11 cellular contexts compared by ENCODE assay signal in genomic region chr1:169138866-169139670, GRCh38. TPM values are rescaled to one million over a fixed set of nuclear protein-coding genes. Genes with fewer than 3 reads are reported as not detected.
DNase-seq lines count a peak whose midpoint lies in the region; ATAC-seq, FAIRE-seq and TF ChIP-seq lines count a peak whose summit lies in the region.
"Had no signal": no experiment of that assay in that cellular context is flagged by ENCODE, and none has a peak within 500 bp of the region (broad histone marks: within the 10 kb centered on the region; RNA-seq: fewer than 3 reads in every experiment).

No MANE protein-coding gene starts in this region.

- H4K20me1 ChIP-seq in GM12878 (ENCODE audit: control insufficient read depth, insufficient read depth), result no peaks in the 10 kb centered on the region

- H3K36me3 ChIP-seq in GM12878 (ENCODE audit: control insufficient read depth in 2 of 2, insufficient read depth in 2 of 2, low read length in 1 of 2), result no peaks in the 10 kb centered on the region
- H3K36me3 ChIP-seq in testis (ENCODE audit: low read depth, missing control alignments), result no peaks in the 10 kb centered on the region
- H3K36me3 ChIP-seq: thoracic aorta had no signal

- no peaks in the 10 kb centered on the region for H3K79me2 ChIP-seq in GM12878 (ENCODE audit: control insufficient read depth, insufficient read depth, low read length)

- in situ Hi-C loops in GM12878 (cut with MboI), result no loop called here

- TF ChIP-seq POLR2A in GM12878 (IDR thresholded peaks at IDR 0.05; ENCODE audit: low read depth, low read length) (no peak), testis (IDR thresholded peaks at IDR 0.05) (no peak)

- POLR2A ChIA-PET in GM12878 (lab: Charles Lee), result interaction anchor here (1.0 to 1.5 kb wide), 2 partner anchors 9 to 114 kb away, joined by 3 read pairs; no protein-coding TSS in a partner anchor

- DNase-seq in GM12878 (ENCODE audit: low read depth, low spot score) (peak; percentile 55), DMS153 treated with DMSO at 0.1 percent for 48 hours (lab: John Stamatoyannopoulos, UW; ENCODE audit: unreplicated experiment) (no peak), testis (no peak), superior temporal gyrus (ENCODE audit: extremely low spot score) (no peak), glutamatergic neuron (no peak)
- DNase-seq: EL, left cardiac atrium had no signal

- no peak for TF ChIP-seq RAD21 in GM12878 (IDR thresholded peaks at IDR 0.05; ENCODE audit: insufficient read depth, low read depth, low read length)

- no TSS peak for BruUV-seq in GM12878 (replicated peaks; lab: Mats Ljungman, UMichigan)

- H3K4me1 Mint-ChIP-seq in glutamatergic neuron (ENCODE audit: low read depth, unreplicated experiment), result peaks cover 4% of the 10 kb centered on the region

- intact Hi-C loops in GM12878 (cut with micrococcal nuclease; ENCODE audit: unreplicated experiment) (loop anchor here (5.0 to 10.0 kb wide), 2 partner anchors 537 to 704 kb away; no protein-coding TSS in a partner anchor), testis (cut with DNase I; ENCODE audit: low total_unique reads) (no loop called here)

- TF ChIP-seq EP300 in GM12878 (IDR thresholded peaks at IDR 0.05; ENCODE audit: borderline replicate concordance in 1 of 2, control insufficient read depth in 1 of 2, low read depth in 2 of 2, low read length in 2 of 2), result peak; percentile 86 to 89

- TF ChIP-seq CTCF in GM12878 (IDR thresholded peaks at IDR 0.05 in 2 of 3, conservative IDR thresholded peaks at IDR 0.05 in 1 of 3; ENCODE audit: control insufficient read depth in 2 of 3, extremely low read depth in 1 of 3, insufficient read depth in 1 of 3, low read depth in 3 of 3, low read length in 3 of 3) (no peak), testis (IDR thresholded peaks at IDR 0.05) (no peak), glutamatergic neuron (IDR thresholded peaks at IDR 0.05; ENCODE audit: partially characterized antibody, unreplicated experiment) (no peak)

- CTCF ChIA-PET in GM12878 (lab: Yijun Ruan, JAX), result interaction anchor here (0.7 to 2.0 kb wide), 6 partner anchors 22 to 502 kb away, joined by 3 to 10 read pairs (median 4); no protein-coding TSS in a partner anchor

- WGBS in GM12878 (ENCODE audit: insufficient coverage, insufficient replicate concordance, low lambda C conversion rate, missing lambda C conversion rate), result 0% methylated on average over 2 of the region's 2 CpGs
- 84 to 92% methylated on average over 2 of the region's 2 CpGs for WGBS in testis, 2 donors

- no peak overlapping the region for H3K4me3 Mint-ChIP-seq in glutamatergic neuron (ENCODE audit: unreplicated experiment)

- ATAC-seq in GM18511 (IDR thresholded peaks at IDR 0.05; ENCODE audit: unreplicated experiment), result peak; percentile 92
- ATAC-seq in GM21381 (IDR thresholded peaks at IDR 0.05; ENCODE audit: unreplicated experiment), result peak; percentile 91
- peak; percentile 93 for ATAC-seq in HG03103 (IDR thresholded peaks at IDR 0.05; ENCODE audit: low read depth, unreplicated experiment)
- peak; percentile 96 for ATAC-seq in GM12878

- H3K27me3 ChIP-seq in GM12878 (replicated peaks in 1 of 2; ENCODE audit: control insufficient read depth in 2 of 2, insufficient read depth in 2 of 2, low read length in 1 of 2) (no peaks in the 10 kb centered on the region), testis (no peaks in the 10 kb centered on the region)

- no peak overlapping the region for H3K27ac ChIP-seq in GM12878 (ENCODE audit: control insufficient read depth, insufficient read depth)
- no peak overlapping the region for H3K27ac ChIP-seq in testis
- H3K27ac ChIP-seq: thoracic aorta had no signal

- H3K4me1 ChIP-seq in GM12878 (ENCODE audit: control insufficient read depth, insufficient read depth, low read length) (peaks cover 3% of the 10 kb centered on the region; the same call in 1 of the 2 replicates), testis (no peaks in the 10 kb centered on the region)

- H3K4me2 ChIP-seq in GM12878 (ENCODE audit: control insufficient read depth, insufficient read depth), result no peak overlapping the region

- peak; percentile 72 for FAIRE-seq in GM12878 (lab: Jason Lieb, UNC)

- H3K27ac Mint-ChIP-seq in glutamatergic neuron (ENCODE audit: unreplicated experiment), result no peak overlapping the region

- RAD21 ChIA-PET in GM12878 (lab: Charles Lee; ENCODE audit: unreplicated experiment), result interaction anchor here (1.0 to 1.6 kb wide), 5 partner anchors 22 to 535 kb away, joined by 3 to 9 read pairs (median 4); no protein-coding TSS in a partner anchor

- no peak overlapping the region for H3K9ac ChIP-seq in GM12878 (ENCODE audit: control insufficient read depth, insufficient read depth, low read length)

- H3K9me3 ChIP-seq in GM12878 (replicated peaks; ENCODE audit: control insufficient read depth, insufficient read depth, low read length), result no peaks in the 10 kb centered on the region
- no peaks in the 10 kb centered on the region for H3K9me3 ChIP-seq in testis
- H3K9me3 ChIP-seq: thoracic aorta had no signal

- no peak overlapping the region for H2AFZ ChIP-seq in GM12878 (ENCODE audit: control insufficient read depth, low read depth, low read length)

- H3K27me3 Mint-ChIP-seq in glutamatergic neuron (ENCODE audit: unreplicated experiment), result peaks cover 1% of the 10 kb centered on the region

- SMC1A ChIA-PET in GM12878 (lab: Charles Lee; ENCODE audit: uncharacterized antibody, unreplicated experiment), result interaction anchor here (0.9 to 2.2 kb wide), 8 partner anchors 11 to 700 kb away, joined by 3 to 7 read pairs (median 4); no protein-coding TSS in a partner anchor

- no peaks in the 10 kb centered on the region for H3K9me3 Mint-ChIP-seq in glutamatergic neuron (ENCODE audit: unreplicated experiment)

- H3K4me3 ChIP-seq in GM12878, result no peak overlapping the region
- no peak overlapping the region for H3K4me3 ChIP-seq in testis
- H3K4me3 ChIP-seq: thoracic aorta had no signal

- no peaks in the 10 kb centered on the region for H3K36me3 Mint-ChIP-seq in glutamatergic neuron (ENCODE audit: unreplicated experiment)

TF ChIP-seq in GM12878, 131 proteins besides CTCF, POLR2A, EP300 and RAD21 (continues in another document):
- TF ChIP-seq JUND (IDR thresholded peaks at IDR 0.05; ENCODE audit: low read depth, low read length), result peak; percentile 93
- peak; percentile 80 for TF ChIP-seq CREM (IDR thresholded peaks at IDR 0.05; ENCODE audit: low read depth)
- TF ChIP-seq NR2C2 (IDR thresholded peaks at IDR 0.05; ENCODE audit: borderline replicate concordance, control insufficient read depth, insufficient read length, low read depth), result no peak
- TF ChIP-seq BMI1 (IDR thresholded peaks at IDR 0.05; ENCODE audit: borderline replicate concordance), result peak; percentile 89
- TF ChIP-seq SRF (IDR thresholded peaks at IDR 0.05; ENCODE audit: low read depth in 2 of 2, low read length in 2 of 2), result 0 out of 4 replicates have a peak, but pooled peaks of 1 of the 2 experiments have one; percentile 45
- no peak for TF ChIP-seq EZH2 (IDR thresholded peaks at IDR 0.05; ENCODE audit: borderline replicate concordance, control insufficient read depth, low read depth, low read length)
- peak; percentile 29; the same call in 1 of the 2 replicates for TF ChIP-seq NBN (IDR thresholded peaks at IDR 0.05)
- peak; percentile 45; the same call in 1 of the 2 replicates for TF ChIP-seq GATAD2B (conservative IDR thresholded peaks at IDR 0.05; ENCODE audit: low read depth)
- TF ChIP-seq RELA (IDR thresholded peaks at IDR 0.05; ENCODE audit: borderline replicate concordance, partially characterized antibody), result no peak

RNA-seq across cellular contexts. Expression of gene ATP1B1, which starts 32.6 kb away (rescaled TPM):
- total RNA-seq in GM12878 (2013; cell fraction: nucleolus; rRNA removed), result 4.3 and 4.8 TPM in 2 replicates
- total RNA-seq in GM12878 (2014; rRNA removed) (0.76 and 0.96 TPM in 2 replicates), GM12878 (2014; rRNA removed; fragmentation: Illumina TruSeq; extraction: Trizol) (1.2 and 1.4 TPM in 2 replicates), GM12878 (2021) (2.7 and 3.2 TPM in 2 replicates), testis (100 to 1,000 TPM; 131 to 160 TPM), glutamatergic neuron (ENCODE audit: unreplicated experiment) (108 TPM)
- 3.1 TPM for polyA plus RNA-seq in GM12878 (2011; ENCODE audit: low read depth)
- polyA plus RNA-seq in GM12878 (2011; rRNA removed) (14.0 and 19.7 TPM in 2 replicates), GM12878 (2014; fragmentation: Illumina TruSeq; extraction: Trizol) (1.6 and 2.6 TPM in 2 replicates), GM12878 (2014; fragmentation: Nextera tagmentation; extraction: Ambion mirVana) (under 1 TPM; 0.84 to 0.90 TPM), GM12878 (2014; rRNA removed) (1.1 and 1.3 TPM in 2 replicates), GM12878 (2016; fragmentation: Nextera tagmentation; extraction: Ambion mirVana) (1 to 10 TPM; 2.0 to 2.1 TPM), testis (ENCODE audit: insufficient read depth, low read depth, low replicate concordance) (98.3 TPM)
- polyA plus RNA-seq in GM12878 (2011; cell fraction: cytosol; rRNA removed), result 6.6 and 7.5 TPM in 2 replicates
- 6.6 and 7.0 TPM in 2 replicates for polyA plus RNA-seq in GM12878 (2011; cell fraction: nucleus; rRNA removed)
- 4.0 and 8.0 TPM in 2 replicates for polyA plus RNA-seq in GM12878 (2012)
- polyA minus RNA-seq in GM12878 (2011; rRNA and poly(A)+ RNA removed), result 9.7 and 11.3 TPM in 2 replicates
- 7.1 and 8.2 TPM in 2 replicates for polyA minus RNA-seq in GM12878 (2011; cell fraction: cytosol; rRNA and poly(A)+ RNA removed)
- polyA minus RNA-seq in GM12878 (2011; cell fraction: nucleus; rRNA and poly(A)+ RNA removed), result 5.3 and 8.1 TPM in 2 replicates

Comparison
In these comparisons a context has a peak if more than half of its experiments do, and no peak if none do; other contexts are left out.
1. RNA of gene ATP1B1, which starts 32.6 kb away (total RNA-seq): 131 to 160 TPM in testis and 108 TPM in glutamatergic neuron (single experiment); 0.76 to 4.8 TPM in GM12878; every median in the first group is over 10 times any median in the second.
2. Peak in every context shown above with its lines, with median percentiles within 50 percentile points of each other: ATAC-seq.